In the genomic region with DNA sequence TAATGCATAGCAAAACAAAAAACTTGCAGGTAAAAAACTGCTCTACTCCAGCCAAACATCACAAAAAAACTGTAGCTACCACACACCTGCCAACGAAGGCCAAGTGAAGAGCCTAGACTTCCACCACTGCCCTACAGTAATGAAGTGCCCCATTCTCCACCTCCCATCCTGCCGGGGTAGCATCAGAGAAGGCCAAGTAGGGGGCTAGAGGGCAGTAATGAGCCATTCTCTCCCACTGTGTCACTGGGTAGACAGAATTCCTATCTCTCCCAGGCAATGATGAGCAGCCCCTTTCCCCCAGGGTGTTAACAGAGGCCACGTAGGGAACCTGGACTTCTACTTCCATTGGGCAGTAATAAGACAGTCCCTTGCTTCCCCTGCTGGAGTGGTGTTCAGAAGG, we compare ENCODE assay signal across 8 cellular contexts. TPM values are rescaled to one million over a fixed set of nuclear protein-coding genes. Genes with fewer than 3 reads are reported as not detected.
DNase-seq lines count a peak whose midpoint lies in the region; ATAC-seq, FAIRE-seq and TF ChIP-seq lines count a peak whose summit lies in the region.
"Had no signal": no experiment of that assay in that cellular context is flagged by ENCODE, and none has a peak within 500 bp of the region (broad histone marks: within the 10 kb centered on the region; RNA-seq: fewer than 3 reads in every experiment).

No MANE protein-coding gene starts in this region.

- FAIRE-seq in pancreas (lab: Jason Lieb, UNC): no peak

- no peak for TF ChIP-seq POLR2A in esophagus squamous epithelium (IDR thresholded peaks at IDR 0.05)

- H3K36me3 ChIP-seq in esophagus squamous epithelium (peaks cover 0 to 47% (median under 1%) of the 10 kb centered on the region in 3 donors), pancreas (peaks cover 0 to 20% (median 0%) of the 10 kb centered on the region in 3 donors)

- peak; percentile 1 for DNase-seq in DMS53 treated with DMSO at 0.1 percent for 48 hours (lab: John Stamatoyannopoulos, UW; ENCODE audit: unreplicated experiment)
- peak; percentile 8 for DNase-seq in H4 (ENCODE audit: low spot score)
- DNase-seq in RKO (ENCODE audit: low spot score): peak; percentile 59
- no peak for DNase-seq in esophagus squamous epithelium (lab: John Stamatoyannopoulos, UW)
- DNase-seq in pancreas: no peak

- H3K27ac ChIP-seq in esophagus squamous epithelium (no peak overlapping the region), pancreas (no peak overlapping the region)
- H3K27ac ChIP-seq: neutrophil had no signal

- 49 to 77% methylated on average over 3 of the region's 3 CpGs for WGBS in esophagus squamous epithelium, 2 donors
- WGBS in pancreas, 2 donors: 64 to 67% methylated on average over 3 of the region's 3 CpGs

- peak in 4 of 6 experiments; percentile 11 to 49 (median 19) for TF ChIP-seq CTCF in esophagus squamous epithelium (IDR thresholded peaks at IDR 0.05)
- no peak for TF ChIP-seq CTCF in pancreas (IDR thresholded peaks at IDR 0.05)

- H3K9me3 ChIP-seq in esophagus squamous epithelium: peaks cover 0 to 12% (median 9%) of the 10 kb centered on the region in 3 donors
- H3K9me3 ChIP-seq in pancreas: no peaks in the 10 kb centered on the region

- ATAC-seq in pancreas (peak in 3 of 4 donors; percentile 70 to 85 (median 77)), GM21619 (IDR thresholded peaks at IDR 0.05; ENCODE audit: unreplicated experiment) (no peak), HG03095 (IDR thresholded peaks at IDR 0.05; ENCODE audit: unreplicated experiment) (no peak)

- H3K4me1 ChIP-seq in esophagus squamous epithelium: no peaks in the 10 kb centered on the region
- H3K4me1 ChIP-seq in pancreas: no peaks in the 10 kb centered on the region

- intact Hi-C loops in esophagus squamous epithelium (cut with DNase I) (no loop called here), pancreas (cut with DNase I) (no loop called here)

- H3K27me3 ChIP-seq in esophagus squamous epithelium (no peaks in the 10 kb centered on the region), pancreas (no peaks in the 10 kb centered on the region)
- H3K27me3 ChIP-seq: neutrophil had no signal

- H3K4me3 ChIP-seq in esophagus squamous epithelium (no peak overlapping the region), pancreas (no peak overlapping the region)

RNA-seq across cellular contexts. Expression of a gene that starts 9.5 kb away (rescaled TPM):
- 42.4 and 48.1 TPM in 2 replicates for total RNA-seq in H4 (2014; rRNA removed; shearing (Covaris generic))
- total RNA-seq in esophagus squamous epithelium (10 to 100 TPM in 3 of 4 donors, 1 to 10 TPM in 1; 8.8 to 38.5 (median 26.2) TPM), pancreas (10 to 100 TPM; 19.5 to 26.1 (median 21.7) TPM)
- polyA plus RNA-seq in pancreas: 10 to 100 TPM; 12.0 to 23.7 TPM

RNA-seq across cellular contexts. Expression of a gene that starts 18.4 kb away (rescaled TPM):
- total RNA-seq in H4 (2014; rRNA removed; shearing (Covaris generic)): 32.2 and 41.9 TPM in 2 replicates
- total RNA-seq in esophagus squamous epithelium: 10 to 100 TPM; 11.4 to 23.5 (median 20.5) TPM
- total RNA-seq in pancreas: 10 to 100 TPM in 1 of 6 donors, 1 to 10 TPM in 5; 7.5 to 14.1 (median 8.4) TPM
- polyA plus RNA-seq in pancreas: 10 to 100 TPM; 21.7 to 24.2 TPM

RNA-seq across cellular contexts. Expression of a gene that starts 28.2 kb away (rescaled TPM):
- 3.8 and 6.2 TPM in 2 replicates for total RNA-seq in H4 (2014; rRNA removed; shearing (Covaris generic))
- total RNA-seq in esophagus squamous epithelium (100 to 1,000 TPM in 1 of 4 donors, 10 to 100 TPM in 3; 18.0 to 112 (median 50.7) TPM), pancreas (10 to 100 TPM; 15.5 to 42.0 (median 33.0) TPM)
- 10 to 100 TPM; 27.9 to 46.8 TPM for polyA plus RNA-seq in pancreas

Comparison
In these comparisons a context has a peak if more than half of its experiments do, and no peak if none do; other contexts are left out.
1. DNase-seq: peak in DMS53 treated with DMSO at 0.1 percent for 48 hours (single experiment), H4 (single experiment) and RKO (single experiment); none in esophagus squamous epithelium (single experiment) and pancreas (0 of 6).
2. CTCF ChIP-seq: peak in esophagus squamous epithelium (4 of 6); none in pancreas (0 of 4).
3. ATAC-seq: peak in pancreas (3 of 4); none in GM21619 (single experiment) and HG03095 (single experiment).